ENCODE assay signal across 32 cellular contexts in genomic region chr10:340646-341045, GRCh38.
"Had no signal": no experiment of that assay in that cellular context is flagged by ENCODE, and none has a peak within 500 bp of the region (broad histone marks: within the 10 kb centered on the region; RNA-seq: fewer than 3 reads in every experiment).

No MANE protein-coding gene starts in this region.

- ATAC-seq: activated naive CD8-positive, alpha-beta T cell treated with anti-CD3 and anti-CD28 coated beads, Interleukin-2, amount 50 U/mL, for 24 hours; heart right ventricle; left lung; stimulated activated naive B cell treated with anti-CD40 and anti-IgM and Interleukin-4, amounts not matched to agents 10 μg/mL and 1 μg/mL and 100 μg/mL, for 72 hours had no signal

- H3K4me3 Mint-ChIP-seq: activated naive CD4-positive, alpha-beta T cell treated with anti-CD3 and anti-CD28 coated beads, Interleukin-2, amount 50 U/mL, for 24 hours; activated naive CD8-positive, alpha-beta T cell treated with anti-CD3 and anti-CD28 coated beads, Interleukin-2, amount 50 U/mL, for 24 hours; nephron; stimulated activated naive B cell treated with anti-CD40 and anti-IgM and Interleukin-4, amounts not matched to agents 10 μg/mL and 1 μg/mL and 100 μg/mL, for 72 hours; T-helper 1 cell treated with Interleukin-12 subunit alpha and Interleukin-12 subunit beta and Interleukin-4 antibody, amounts not matched to agents 30 μg/mL and 1 μg/mL, for 36 hours had no signal

- H3K9me3 Mint-ChIP-seq: activated naive CD4-positive, alpha-beta T cell treated with anti-CD3 and anti-CD28 coated beads, Interleukin-2, amount 50 U/mL, for 24 hours; activated naive CD8-positive, alpha-beta T cell treated with anti-CD3 and anti-CD28 coated beads, Interleukin-2, amount 50 U/mL, for 24 hours; activated T-helper 2 cell treated with anti-CD3 and anti-CD28 coated beads, Interferon-gamma antibody, Interleukin-2, Interleukin-4, amounts not matched to agents 10 μg/mL and 5 μg/mL and 100 μg/mL, durations not matched to agents 14 hours and 24 hours and 36 hours; nephron; stimulated activated naive B cell treated with anti-CD40 and anti-IgM and Interleukin-4, amounts not matched to agents 10 μg/mL and 1 μg/mL and 100 μg/mL, for 72 hours; T-helper 1 cell treated with Interleukin-12 subunit alpha and Interleukin-12 subunit beta and Interleukin-4 antibody, amounts not matched to agents 30 μg/mL and 1 μg/mL, for 36 hours had no signal

- H3K27ac ChIP-seq: epithelial cell of prostate, esophagus squamous epithelium, heart right ventricle, left lung, ovary, prostate gland, sigmoid colon, stomach, thyroid gland, VCaP had no signal

- H3K27me3 Mint-ChIP-seq: activated naive CD4-positive, alpha-beta T cell treated with anti-CD3 and anti-CD28 coated beads, Interleukin-2, amount 50 U/mL, for 24 hours; activated naive CD8-positive, alpha-beta T cell treated with anti-CD3 and anti-CD28 coated beads, Interleukin-2, amount 50 U/mL, for 24 hours; stimulated activated naive B cell treated with anti-CD40 and anti-IgM and Interleukin-4, amounts not matched to agents 10 μg/mL and 1 μg/mL and 100 μg/mL, for 72 hours had no signal

- H3K4me3 ChIP-seq: esophagus squamous epithelium, heart right ventricle, left lung, lung, ovary, prostate gland, sigmoid colon, stomach, thyroid gland had no signal

- FAIRE-seq: endometrium, small intestine, TTC549 had no signal

- H3K27me3 ChIP-seq: esophagus squamous epithelium, heart right ventricle, left lung, ovary, sigmoid colon, stomach, thyroid gland had no signal

- H3K4me1 ChIP-seq: heart right ventricle, left lung, prostate gland had no signal

- H3K27ac Mint-ChIP-seq: activated naive CD4-positive, alpha-beta T cell treated with anti-CD3 and anti-CD28 coated beads, Interleukin-2, amount 50 U/mL, for 24 hours; activated naive CD8-positive, alpha-beta T cell treated with anti-CD3 and anti-CD28 coated beads, Interleukin-2, amount 50 U/mL, for 24 hours; activated T-helper 2 cell treated with anti-CD3 and anti-CD28 coated beads, Interferon-gamma antibody, Interleukin-2, Interleukin-4, amounts not matched to agents 10 μg/mL and 5 μg/mL and 100 μg/mL, durations not matched to agents 14 hours and 24 hours and 36 hours; stimulated activated naive B cell treated with anti-CD40 and anti-IgM and Interleukin-4, amounts not matched to agents 10 μg/mL and 1 μg/mL and 100 μg/mL, for 72 hours; T-helper 1 cell treated with Interleukin-12 subunit alpha and Interleukin-12 subunit beta and Interleukin-4 antibody, amounts not matched to agents 30 μg/mL and 1 μg/mL, for 36 hours had no signal

- H3K4me1 Mint-ChIP-seq: activated naive CD4-positive, alpha-beta T cell treated with anti-CD3 and anti-CD28 coated beads, Interleukin-2, amount 50 U/mL, for 24 hours had no signal

- H3K9me3 ChIP-seq: esophagus squamous epithelium, heart right ventricle, left lung, ovary, prostate gland, sigmoid colon, stomach, thyroid gland had no signal

- H3K36me3 ChIP-seq: ovary had no signal

- DNase-seq: activated CD4-positive, alpha-beta T cell treated with anti-CD3 and anti-CD28 coated beads for 4 hours; activated CD4-positive, alpha-beta T cell treated with anti-CD3 and anti-CD28 coated beads, Interleukin-2, amount 50 U/mL, for 48 hours; activated naive CD8-positive, alpha-beta T cell treated with anti-CD3 and anti-CD28 coated beads, Interleukin-2, amount 50 U/mL, for 24 hours; activated T-cell treated with anti-CD3 and anti-CD28 coated beads, Interleukin-2, amount 50 U/mL, for 48 hours; amygdala; central memory CD4-positive, alpha-beta T cell; dermis blood vessel endothelial cell; effector CD4-positive, alpha-beta T cell; esophagus squamous epithelium; foreskin melanocyte; heart right ventricle; left lung; mesendoderm; retina; sigmoid colon; small intestine; stimulated activated CD4-positive, alpha-beta T cell treated with anti-CD3 and anti-CD28 coated beads, Interleukin-1b, Interleukin-23, amount 100 ng/mL, for 48 hours; stimulated activated naive B cell treated with anti-CD40 and anti-IgM and Interleukin-4, amounts not matched to agents 10 μg/mL and 1 μg/mL and 100 μg/mL, for 72 hours; stomach; T-helper 9 cell; thyroid gland had no signal
